In genomic region chr13:114001331-114002008, GRCh38 we compare ENCODE assay signal across 17 cellular contexts. TPM values are rescaled to one million over a fixed set of nuclear protein-coding genes. Genes with fewer than 3 reads are reported as not detected.
A peak's percentile ranks its signal among the peaks of the same experiment; 100 is the strongest.
DNase-seq lines count a peak whose midpoint lies in the region; ATAC-seq and TF ChIP-seq lines count a peak whose summit lies in the region.
"Had no signal": no experiment of that assay in that cellular context is flagged by ENCODE, and none has a peak within 500 bp of the region (broad histone marks: within the 10 kb centered on the region; RNA-seq: fewer than 3 reads in every experiment).

No MANE protein-coding gene starts in this region.

- H3K4me3 ChIP-seq in RWPE2 (ENCODE audit: severe bottlenecking): no peak overlapping the region
- no peak overlapping the region for H3K4me3 ChIP-seq in right cardiac atrium (ENCODE audit: low read length)
- H3K4me3 ChIP-seq in HAP-1: no peak overlapping the region

- H3K36me3 Mint-ChIP-seq in H9 (ENCODE audit: insufficient read depth in 1 of 3, low read depth in 3 of 3): peaks cover 3 to 6% (median 5%) of the 10 kb centered on the region in 3 experiments; a peak in 4 of 7 replicates

- no peak overlapping the region for H3K18ac ChIP-seq in H9 (ENCODE audit: insufficient read length, low read depth, low read length)

- H2BK20ac ChIP-seq in H9 (ENCODE audit: low read depth, low read length, poor library complexity, severe bottlenecking): no peak overlapping the region

- no peak overlapping the region for H2AFZ ChIP-seq in H9 (ENCODE audit: low read length)

- H3K4me1 ChIP-seq in H9 (ENCODE audit: insufficient read depth, low read length): no peaks in the 10 kb centered on the region
- no peaks in the 10 kb centered on the region for H3K4me1 ChIP-seq in RWPE2 (ENCODE audit: insufficient read depth, poor library complexity, severe bottlenecking)
- H3K4me1 ChIP-seq in right cardiac atrium (ENCODE audit: control insufficient read depth, insufficient read depth, low read length): peaks cover 2% of the 10 kb centered on the region
- H3K4me1 ChIP-seq in HAP-1: no peaks in the 10 kb centered on the region

- no peak overlapping the region for H3K56ac ChIP-seq in H9 (ENCODE audit: insufficient read length, low read depth, low read length)

- H3K4ac ChIP-seq in H9 (ENCODE audit: low read depth, low read length): no peak overlapping the region

- intact Hi-C loops in right cardiac atrium (cut with DNase I) (no loop called here), posterior vena cava (cut with DNase I) (no loop called here)

- H3K4me2 ChIP-seq in H9 (ENCODE audit: insufficient read depth, insufficient read length, low read length): no peak overlapping the region

- H4K91ac ChIP-seq in H9 (ENCODE audit: insufficient read length, low read depth, low read length): no peak overlapping the region

- H4K8ac ChIP-seq in H9 (replicated peaks; ENCODE audit: insufficient read length, low read depth, low read length): no peak overlapping the region

- no peaks in the 10 kb centered on the region for H3K79me2 ChIP-seq in H9 (ENCODE audit: insufficient read depth, low read length)

- H3K9me3 Mint-ChIP-seq in H9: no peaks in the 10 kb centered on the region

- H3K79me1 ChIP-seq in H9 (ENCODE audit: insufficient read depth, low read depth, low read length, poor library complexity, severe bottlenecking): no peaks in the 10 kb centered on the region

- H2AK5ac ChIP-seq in H9 (ENCODE audit: insufficient read length, low read length): no peak overlapping the region

- no peak overlapping the region for H3K9ac ChIP-seq in H9 (ENCODE audit: extremely low read depth, insufficient read length, low read length)

- ATAC-seq in RWPE2 (ENCODE audit: low read depth): no peak
- ATAC-seq in right cardiac atrium: peak in 1 of 2 donors; percentile 25
- ATAC-seq: SK-N-SH treated with all-trans-retinoic acid at 6 μM for 48 hours had no signal

- no peak overlapping the region for H2BK5ac ChIP-seq in H9 (ENCODE audit: insufficient read length, low read length)

- DNase-seq in H9 (no peak), RWPE2 (ENCODE audit: low spot score) (peak; percentile 60), right cardiac atrium (peak; percentile 14 to 61 (median 53)), posterior vena cava (ENCODE audit: low spot score) (peak; percentile 72), HAP-1 (ENCODE audit: low spot score in 2 of 2) (no peak), GOT3 (lab: John Stamatoyannopoulos, UW) (no peak)
- DNase-seq in stimulated activated CD4-positive, alpha-beta T cell treated with anti-CD3 and anti-CD28 coated beads, Interleukin-4, amount 100 ng/mL, for 24 hours: no peak
- DNase-seq in activated CD4-positive, CD25-positive, alpha-beta regulatory T cell treated with anti-CD3 and anti-CD28 coated beads, Interleukin-2, amount 50 U/mL, for 72 hours: no peak
- DNase-seq: CD4-positive, CD25-positive, alpha-beta regulatory T cell; EL; Kasumi-1; MM.1S; NCI-H1092 treated with DMSO at 0.1 percent for 48 hours; NCI-H1694; NCI-H524; SHP77 had no signal

- in situ Hi-C loops in HAP-1 (cut with MboI; ENCODE audit: low sequenced_read_pairs): no loop called here

- H2BK120ac ChIP-seq in H9 (ENCODE audit: low read depth, low read length, poor library complexity, severe bottlenecking): no peak overlapping the region

- no peaks in the 10 kb centered on the region for H4K20me1 ChIP-seq in H9 (ENCODE audit: control insufficient read depth, insufficient read depth, insufficient read length)

- H3K4me3 Mint-ChIP-seq in H9: no peak overlapping the region

- H3K27ac Mint-ChIP-seq in H9: peak overlapping the region in 1 of 3 experiments; percentile 85; a peak in 3 of 7 replicates

- H2BK15ac ChIP-seq in H9 (ENCODE audit: low read depth, low read length): no peak overlapping the region

- H3K27ac ChIP-seq in H9 (ENCODE audit: insufficient read length, low read depth, low read length) (no peak overlapping the region), RWPE2 (ENCODE audit: poor library complexity, severe bottlenecking) (no peak overlapping the region), right cardiac atrium (ENCODE audit: low read length) (no peak overlapping the region)

- H4K5ac ChIP-seq in H9 (ENCODE audit: insufficient read length, low read depth, low read length): no peak overlapping the region

- H3K23me2 ChIP-seq in H9 (ENCODE audit: insufficient read length, low read depth, low read length, poor library complexity, severe bottlenecking): no peaks in the 10 kb centered on the region

- no peak for TF ChIP-seq CTCF in H9 (conservative IDR thresholded peaks at IDR 0.05)
- no peak for TF ChIP-seq CTCF in RWPE2 (IDR thresholded peaks at IDR 0.05; ENCODE audit: poor library complexity, severe bottlenecking)

- no peak overlapping the region for H3K23ac ChIP-seq in H9 (ENCODE audit: insufficient read length, low read depth, low read length)

- H3K9me3 ChIP-seq in H9 (ENCODE audit: control insufficient read depth, low read depth, low read length) (no peaks in the 10 kb centered on the region), RWPE2 (ENCODE audit: severe bottlenecking) (no peaks in the 10 kb centered on the region), right cardiac atrium (ENCODE audit: control insufficient read depth, low read length) (no peaks in the 10 kb centered on the region), HAP-1 (no peaks in the 10 kb centered on the region)

- H3K27me3 Mint-ChIP-seq in H9 (ENCODE audit: low read depth): no peaks in the 10 kb centered on the region
- H3K27me3 Mint-ChIP-seq: CD4-positive, CD25-positive, alpha-beta regulatory T cell had no signal

- H3K27me3 ChIP-seq in H9 (ENCODE audit: insufficient read depth, low read length): no peaks in the 10 kb centered on the region
- H3K27me3 ChIP-seq in RWPE2 (ENCODE audit: insufficient read depth, poor library complexity, severe bottlenecking): no peaks in the 10 kb centered on the region
- no peaks in the 10 kb centered on the region for H3K27me3 ChIP-seq in right cardiac atrium (ENCODE audit: control insufficient read depth, insufficient read depth)
- H3K27me3 ChIP-seq in HAP-1 (ENCODE audit: low read depth): no peaks in the 10 kb centered on the region

- no CpG with 5 or more reads among the region's 46 CpGs for WGBS in H9 (ENCODE audit: extremely low coverage, insufficient read length, low lambda C conversion rate)
- 94% methylated on average over 46 of the region's 46 CpGs for WGBS in right cardiac atrium

- H3K14ac ChIP-seq in H9 (ENCODE audit: insufficient read depth, low read length): peak overlapping the region; percentile 67; the same call in 1 of the 2 replicates

- H2BK12ac ChIP-seq in H9 (ENCODE audit: insufficient read length, low read depth, low read length): no peak overlapping the region

- H3K4me1 Mint-ChIP-seq in H9: 0 out of 4 replicates have a peak, but pooled peaks cover 0 to 4% of the 10 kb centered on the region in 2 experiments

- H3T11ph ChIP-seq in H9 (ENCODE audit: low read length): no peak overlapping the region

- H3K36me3 ChIP-seq in RWPE2 (ENCODE audit: low read depth) (no peaks in the 10 kb centered on the region), HAP-1 (replicated peaks) (no peaks in the 10 kb centered on the region)

RNA-seq across cellular contexts. Expression of gene C13orf46, which starts 27.6 kb away (rescaled TPM):
- total RNA-seq in H9 (2021) (0.15 and 0.55 TPM in 2 replicates), right cardiac atrium (under 1 TPM; 0.21 to 0.76 (median 0.38) TPM), posterior vena cava (1 to 10 TPM; 1.2 to 1.9 TPM)
- polyA plus RNA-seq in right cardiac atrium: 0.20 TPM

Comparison
In these comparisons a context has a peak if more than half of its experiments do, and no peak if none do; other contexts are left out.
1. DNase-seq: peak in RWPE2 (single experiment), right cardiac atrium (3 of 3) and posterior vena cava (single experiment); none in H9 (single experiment), stimulated activated CD4-positive, alpha-beta T cell treated with anti-CD3 and anti-CD28 coated beads, Interleukin-4, amount 100 ng/mL, for 24 hours (single experiment), HAP-1 (0 of 2), activated CD4-positive, CD25-positive, alpha-beta regulatory T cell treated with anti-CD3 and anti-CD28 coated beads, Interleukin-2, amount 50 U/mL, for 72 hours (single experiment) and GOT3 (single experiment).